In genomic region chr15:89116404-89116803, GRCh38 we compare ENCODE assay signal across 10 cellular contexts. TPM values are rescaled to one million over a fixed set of nuclear protein-coding genes. Genes with fewer than 3 reads are reported as not detected.
A peak's percentile ranks its signal among the peaks of the same experiment; 100 is the strongest.
DNase-seq lines count a peak whose midpoint lies in the region; ATAC-seq and TF ChIP-seq lines count a peak whose summit lies in the region.
"Had no signal": no experiment of that assay in that cellular context is flagged by ENCODE, and none has a peak within 500 bp of the region (broad histone marks: within the 10 kb centered on the region; RNA-seq: fewer than 3 reads in every experiment).

No MANE protein-coding gene starts in this region.

- TF ChIP-seq CTCF in Calu3 (IDR thresholded peaks at IDR 0.05; ENCODE audit: unreplicated experiment) (no peak), dorsolateral prefrontal cortex (IDR thresholded peaks at IDR 0.05 in 54 of 56, conservative IDR thresholded peaks at IDR 0.05 in 2 of 56; ENCODE audit: low read depth in 1 of 56, partially characterized antibody in 56 of 56) (no peak), nephron progenitor cell (IDR thresholded peaks at IDR 0.05) (no peak), GM10248 (IDR thresholded peaks at IDR 0.05; ENCODE audit: control extremely low read depth, extremely low read depth, low read depth, missing control alignments) (no peak)

- CTCF ChIA-PET in Calu3 (lab: Charles Lee): interaction anchor here (2.9 kb wide), 1 partner anchor 27 kb away, joined by 16 read pairs; the partner anchor contains the start of gene ABHD2
- CTCF ChIA-PET in GM10248 (lab: Yijun Ruan, JAX): interaction anchor here (12.0 kb wide), 1 partner anchor 12 kb away, joined by 123 read pairs; no protein-coding TSS in a partner anchor

- H3K36me3 Mint-ChIP-seq in Calu3 (ENCODE audit: insufficient read depth, unreplicated experiment) (peaks cover 86% of the 10 kb centered on the region), nephron progenitor cell (ENCODE audit: low read depth) (peaks cover 36% of the 10 kb centered on the region)
- H3K36me3 Mint-ChIP-seq in effector memory CD8-positive, alpha-beta T cell (ENCODE audit: insufficient read depth): peaks cover 45% of the 10 kb centered on the region

- H3K27me3 Mint-ChIP-seq in Calu3 (ENCODE audit: unreplicated experiment): no peaks in the 10 kb centered on the region
- H3K27me3 Mint-ChIP-seq in nephron progenitor cell (ENCODE audit: low read depth, poor library complexity): no peaks in the 10 kb centered on the region
- no peaks in the 10 kb centered on the region for H3K27me3 Mint-ChIP-seq in effector memory CD8-positive, alpha-beta T cell

- intact Hi-C loops in Calu3 (cut with micrococcal nuclease; ENCODE audit: unreplicated experiment): no loop called here
- intact Hi-C loops in dorsolateral prefrontal cortex (cut with DNase I): no loop called here

- peak overlapping the region; percentile 86 for H3K27ac Mint-ChIP-seq in Calu3 (ENCODE audit: unreplicated experiment)
- peak overlapping the region; percentile 34 for H3K27ac Mint-ChIP-seq in nephron progenitor cell
- no peak overlapping the region for H3K27ac Mint-ChIP-seq in effector memory CD8-positive, alpha-beta T cell

- POLR2A ChIA-PET in GM10248 (lab: Yijun Ruan, JAX): no interaction called here

- BruUV-seq in Calu3 (replicated peaks; lab: Mats Ljungman, UMichigan): no TSS peak

- peak overlapping the region in 13 of 59 donors; percentile 2 to 39 (median 19) for H3K4me3 ChIP-seq in dorsolateral prefrontal cortex

- DNase-seq in Calu3 (no peak), NCI-H460 (ENCODE audit: extremely low read depth, low read depth) (peak; percentile 54), dorsolateral prefrontal cortex (no peak), nephron progenitor cell (no peak), NAMALWA (ENCODE audit: low spot score) (no peak), SIG-M5 (lab: John Stamatoyannopoulos, UW) (no peak), GM10248 (ENCODE audit: extremely low spot score) (no peak)
- no peak for DNase-seq in effector memory CD8-positive, alpha-beta T cell
- DNase-seq: activated CD8-positive, alpha-beta memory T cell treated with anti-CD3 and anti-CD28 coated beads, Interleukin-2, amount 50 U/mL, for 48 hours; AML-193 had no signal

- H3K4me1 Mint-ChIP-seq in Calu3 (ENCODE audit: low read depth, unreplicated experiment) (peaks cover 94% of the 10 kb centered on the region), nephron progenitor cell (peaks cover 77% of the 10 kb centered on the region)
- H3K4me1 Mint-ChIP-seq in effector memory CD8-positive, alpha-beta T cell (ENCODE audit: low read depth in 2 of 2): peaks cover 10 to 31% of the 10 kb centered on the region in 2 donors

- ATAC-seq in effector memory CD8-positive, alpha-beta T cell (replicated peaks): no peak

- H3K27me3 ChIP-seq in dorsolateral prefrontal cortex: no peaks in the 10 kb centered on the region

- H3K4me3 Mint-ChIP-seq in Calu3 (ENCODE audit: low read depth, unreplicated experiment) (peak overlapping the region; percentile 27), nephron progenitor cell (no peak overlapping the region)
- H3K4me3 Mint-ChIP-seq in effector memory CD8-positive, alpha-beta T cell: no peak overlapping the region

- H3K9me3 Mint-ChIP-seq in Calu3 (ENCODE audit: low read depth, unreplicated experiment) (no peaks in the 10 kb centered on the region), nephron progenitor cell (no peaks in the 10 kb centered on the region)
- no peaks in the 10 kb centered on the region for H3K9me3 Mint-ChIP-seq in effector memory CD8-positive, alpha-beta T cell

- H3K27ac ChIP-seq in dorsolateral prefrontal cortex: peak overlapping the region in 58 of 59 donors; percentile 65 to 98 (median 89)

RNA-seq across cellular contexts. Expression of gene ABHD2, which starts 28.1 kb away (rescaled TPM):
- total RNA-seq in Calu3 (2022): 300 and 353 TPM in 2 replicates
- total RNA-seq in NCI-H460 (2014; rRNA removed; shearing (Covaris generic)): 21.0 and 22.7 TPM in 2 replicates
- 9.8 and 14.4 TPM in 2 replicates for polyA plus RNA-seq in NCI-H460 (2014; cell fraction: nucleus; rRNA removed)
- 100 to 1,000 TPM in 119 of 120 experiments, 10 to 100 TPM in 1; 89.8 to 236 (median 169) TPM for total RNA-seq in dorsolateral prefrontal cortex

Comparison
In these comparisons a context has a peak if more than half of its experiments do, and no peak if none do; other contexts are left out.
1. H3K27ac Mint-ChIP-seq: peak in Calu3 (single experiment) and nephron progenitor cell (single experiment); none in effector memory CD8-positive, alpha-beta T cell (0 of 2).